9 cellular contexts compared by ENCODE assay signal in the genomic region with DNA sequence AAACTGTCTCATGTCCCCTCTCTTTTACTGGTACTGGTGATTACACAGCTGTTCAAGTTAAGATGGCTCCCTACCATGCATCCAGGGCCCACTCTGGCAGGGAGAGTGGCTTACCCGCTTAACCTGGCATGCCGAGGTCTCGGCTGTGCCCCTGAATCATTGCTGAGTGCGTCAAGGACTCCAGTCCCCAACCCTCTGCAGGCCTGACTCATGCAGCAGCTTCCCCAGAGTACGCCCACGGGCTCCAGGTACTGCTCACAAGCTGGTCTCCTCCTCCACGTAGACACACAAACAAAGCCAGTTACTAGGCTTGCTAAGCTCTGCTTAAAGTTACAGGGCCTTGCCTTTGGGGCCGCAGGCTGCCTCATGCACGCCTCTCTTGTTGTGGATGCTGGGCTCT.
DNase-seq lines count a peak whose midpoint lies in the region; ATAC-seq and TF ChIP-seq lines count a peak whose summit lies in the region.
"Had no signal": no experiment of that assay in that cellular context is flagged by ENCODE, and none has a peak within 500 bp of the region (broad histone marks: within the 10 kb centered on the region; RNA-seq: fewer than 3 reads in every experiment).

No MANE protein-coding gene starts in this region.

- peak overlapping the region; percentile 10 for H3K4me3 Mint-ChIP-seq in T-helper 17 cell

- no peak for TF ChIP-seq POLR2A in thyroid gland (IDR thresholded peaks at IDR 0.05)

- intact Hi-C loops in thyroid gland (cut with DNase I): no loop called here
- intact Hi-C loops in ascending aorta (cut with DNase I): no loop called here

- peak; percentile 84 for ATAC-seq in T-helper 17 cell
- no peak for ATAC-seq in HG03039 (IDR thresholded peaks at IDR 0.05; ENCODE audit: unreplicated experiment)

- H3K9me3 ChIP-seq in T-helper 17 cell (ENCODE audit: control insufficient read depth, low read length, poor library complexity, severe bottlenecking) (no peaks in the 10 kb centered on the region), thyroid gland (no peaks in the 10 kb centered on the region), ascending aorta (no peaks in the 10 kb centered on the region)

- DNase-seq in AG20443 (ENCODE audit: low spot score) (peak; percentile 43), T-helper 17 cell (peak in 1 of 3 donors; percentile 14), amniotic epithelial cell (ENCODE audit: low read depth) (peak; percentile 97), putamen (ENCODE audit: low spot score) (peak; percentile 73), C1 segment of cervical spinal cord (lab: John Stamatoyannopoulos, UW) (no peak), thyroid gland (no peak), ascending aorta (ENCODE audit: low spot score in 2 of 2) (no peak)
- DNase-seq: naive B cell had no signal

- no peak overlapping the region for H3K27ac Mint-ChIP-seq in T-helper 17 cell

- no peak overlapping the region for H3K4me3 ChIP-seq in thyroid gland (replicated peaks in 1 of 3)
- H3K4me3 ChIP-seq in ascending aorta: no peak overlapping the region

- 91 to 92% methylated on average over 4 to 9 of the region's 9 CpGs for whole genome bisulfite sequencing in thyroid gland, 2 donors

- TF ChIP-seq CTCF in thyroid gland (IDR thresholded peaks at IDR 0.05): no peak
- TF ChIP-seq CTCF in ascending aorta (IDR thresholded peaks at IDR 0.05): no peak

- H3K27me3 Mint-ChIP-seq in T-helper 17 cell: no peaks in the 10 kb centered on the region
- H3K27me3 Mint-ChIP-seq: naive B cell had no signal

- H3K27me3 ChIP-seq in thyroid gland (no peaks in the 10 kb centered on the region), ascending aorta (no peaks in the 10 kb centered on the region)

- no peaks in the 10 kb centered on the region for H3K36me3 ChIP-seq in thyroid gland
- no peaks in the 10 kb centered on the region for H3K36me3 ChIP-seq in ascending aorta

- no peaks in the 10 kb centered on the region for H3K4me1 ChIP-seq in thyroid gland
- no peaks in the 10 kb centered on the region for H3K4me1 ChIP-seq in ascending aorta

- H3K36me3 Mint-ChIP-seq in T-helper 17 cell (ENCODE audit: low read depth): no peaks in the 10 kb centered on the region

- H3K4me1 Mint-ChIP-seq in T-helper 17 cell: peaks cover 17% of the 10 kb centered on the region

- H3K27ac ChIP-seq in thyroid gland: no peak overlapping the region
- no peak overlapping the region for H3K27ac ChIP-seq in ascending aorta

Comparison
In these comparisons a context has a peak if more than half of its experiments do, and no peak if none do; other contexts are left out.
1. DNase-seq: peak in AG20443 (single experiment), amniotic epithelial cell (single experiment) and putamen (single experiment); none in C1 segment of cervical spinal cord (0 of 14), thyroid gland (0 of 2) and ascending aorta (0 of 2).